ENCODE assay signal across 1 cellular context in the genomic region with DNA sequence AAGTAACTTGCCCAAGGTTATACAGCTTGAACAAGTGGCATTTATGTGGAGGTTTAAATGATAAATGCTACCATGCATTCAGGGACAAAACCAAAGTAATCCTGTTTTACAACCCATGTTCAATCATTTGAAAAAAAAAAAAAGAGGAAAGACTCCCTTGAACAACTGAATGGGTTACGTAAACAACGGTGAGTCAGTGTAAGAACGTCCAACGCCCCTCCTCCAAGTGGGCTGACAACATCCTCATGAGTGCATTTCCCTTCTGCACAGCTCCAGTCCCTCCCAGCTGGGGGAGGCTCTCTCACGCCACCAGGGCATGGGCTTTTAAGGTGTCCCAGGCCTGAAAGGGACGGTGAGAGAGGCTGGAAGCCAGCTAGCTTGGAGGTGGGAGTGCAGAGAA.
TF ChIP-seq lines count a peak whose summit lies in the region.

No MANE protein-coding gene starts in this region.

TF ChIP-seq in HEK293, 187 proteins besides CTCF, POLR2A, EP300 and RAD21 (continued from another document and continues in another):
- TF ChIP-seq, protein P1, sequence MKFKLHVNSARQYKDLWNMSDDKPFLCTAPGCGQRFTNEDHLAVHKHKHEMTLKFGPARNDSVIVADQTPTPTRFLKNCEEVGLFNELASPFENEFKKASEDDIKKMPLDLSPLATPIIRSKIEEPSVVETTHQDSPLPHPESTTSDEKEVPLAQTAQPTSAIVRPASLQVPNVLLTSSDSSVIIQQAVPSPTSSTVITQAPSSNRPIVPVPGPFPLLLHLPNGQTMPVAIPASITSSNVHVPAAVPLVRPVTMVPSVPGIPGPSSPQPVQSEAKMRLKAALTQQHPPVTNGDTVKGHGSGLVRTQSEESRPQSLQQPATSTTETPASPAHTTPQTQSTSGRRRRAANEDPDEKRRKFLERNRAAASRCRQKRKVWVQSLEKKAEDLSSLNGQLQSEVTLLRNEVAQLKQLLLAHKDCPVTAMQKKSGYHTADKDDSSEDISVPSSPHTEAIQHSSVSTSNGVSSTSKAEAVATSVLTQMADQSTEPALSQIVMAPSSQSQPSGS (tag by site-specific recombination; IDR thresholded peaks at IDR 0.05; ENCODE audit: low read depth) = peak; percentile 76
- TF ChIP-seq ZNF596 (tag by site-specific recombination; IDR thresholded peaks at IDR 0.05) (no peak), ZNF138 (tag by site-specific recombination; IDR thresholded peaks at IDR 0.05; ENCODE audit: borderline replicate concordance) (no peak), ZNF660 (tag by site-specific recombination; IDR thresholded peaks at IDR 0.05) (peak; percentile 64; the same call in 1 of the 2 replicates), ZEB2 (tag by site-specific recombination; IDR thresholded peaks at IDR 0.05) (peak; percentile 83), ZNF169 (tag by site-specific recombination; IDR thresholded peaks at IDR 0.05) (no peak), ZBTB8A (tag by site-specific recombination; IDR thresholded peaks at IDR 0.05) (peak; percentile 94), FEZF1 (tag by site-specific recombination; IDR thresholded peaks at IDR 0.05) (peak; percentile 81), ZNF302 (tag by site-specific recombination; IDR thresholded peaks at IDR 0.05; ENCODE audit: low read depth) (no peak), ZNF76 (tag by site-specific recombination; IDR thresholded peaks at IDR 0.05; ENCODE audit: borderline replicate concordance, low read depth) (no peak; the same call in 1 of the 2 replicates), HOXC10 (CRISPR knock-in tag; IDR thresholded peaks at IDR 0.05) (no peak), ZNF335 (tag by site-specific recombination; conservative IDR thresholded peaks at IDR 0.05) (no peak), ZBTB20 (tag by site-specific recombination; IDR thresholded peaks at IDR 0.05) (peak; percentile 33), ZBTB21 (tag by site-specific recombination; IDR thresholded peaks at IDR 0.05) (peak; percentile 80; the same call in 1 of the 2 replicates), ZFP69B (tag by site-specific recombination; IDR thresholded peaks at IDR 0.05) (peak; percentile 35; the same call in 1 of the 2 replicates), ZNF658 (tag by site-specific recombination; IDR thresholded peaks at IDR 0.05) (no peak), ZNF223 (tag by site-specific recombination; IDR thresholded peaks at IDR 0.05) (no peak), ZNF555 (tag by site-specific recombination; conservative IDR thresholded peaks at IDR 0.05) (no peak), ZNF354C (tag by site-specific recombination; IDR thresholded peaks at IDR 0.05; ENCODE audit: borderline replicate concordance, low read depth) (no peak), ZNF248 (tag by site-specific recombination; IDR thresholded peaks at IDR 0.05) (no peak), ZNF311 (tag by site-specific recombination; IDR thresholded peaks at IDR 0.05; ENCODE audit: borderline replicate concordance) (no peak), ZNF626 (tag by site-specific recombination; IDR thresholded peaks at IDR 0.05) (no peak), MYNN (tag by site-specific recombination; IDR thresholded peaks at IDR 0.05; ENCODE audit: borderline replicate concordance) (no peak), OVOL3 (tag by site-specific recombination; IDR thresholded peaks at IDR 0.05) (no peak), KLF9 (tag by site-specific recombination; IDR thresholded peaks at IDR 0.05; ENCODE audit: low read depth) (0 out of 2 replicates have a peak, but pooled peaks have one; percentile 30), BCL11B (tag by site-specific recombination; IDR thresholded peaks at IDR 0.05; ENCODE audit: low read depth) (no peak), ZNF629 (tag by site-specific recombination; IDR thresholded peaks at IDR 0.05) (peak; percentile 95), ZNF10 (tag by site-specific recombination; IDR thresholded peaks at IDR 0.05) (peak; percentile 19; the same call in 1 of the 2 replicates), KLF10 (tag by site-specific recombination; IDR thresholded peaks at IDR 0.05) (peak; percentile 55; the same call in 1 of the 2 replicates), ZNF341 (tag by site-specific recombination; IDR thresholded peaks at IDR 0.05; ENCODE audit: low read depth) (peak; percentile 53), ZNF843 (tag by site-specific recombination; IDR thresholded peaks at IDR 0.05) (peak; percentile 58; the same call in 1 of the 2 replicates), ZFP37 (tag by site-specific recombination; IDR thresholded peaks at IDR 0.05) (no peak), HOXD13 (CRISPR knock-in tag; IDR thresholded peaks at IDR 0.05; ENCODE audit: borderline replicate concordance) (no peak), ZNF624 (tag by site-specific recombination; IDR thresholded peaks at IDR 0.05) (no peak), ZNF184 (tag by site-specific recombination; IDR thresholded peaks at IDR 0.05) (peak; percentile 38; the same call in 1 of the 2 replicates), ZNF202 (tag by site-specific recombination; IDR thresholded peaks at IDR 0.05; ENCODE audit: borderline replicate concordance) (no peak)
- TF ChIP-seq, protein P2, sequence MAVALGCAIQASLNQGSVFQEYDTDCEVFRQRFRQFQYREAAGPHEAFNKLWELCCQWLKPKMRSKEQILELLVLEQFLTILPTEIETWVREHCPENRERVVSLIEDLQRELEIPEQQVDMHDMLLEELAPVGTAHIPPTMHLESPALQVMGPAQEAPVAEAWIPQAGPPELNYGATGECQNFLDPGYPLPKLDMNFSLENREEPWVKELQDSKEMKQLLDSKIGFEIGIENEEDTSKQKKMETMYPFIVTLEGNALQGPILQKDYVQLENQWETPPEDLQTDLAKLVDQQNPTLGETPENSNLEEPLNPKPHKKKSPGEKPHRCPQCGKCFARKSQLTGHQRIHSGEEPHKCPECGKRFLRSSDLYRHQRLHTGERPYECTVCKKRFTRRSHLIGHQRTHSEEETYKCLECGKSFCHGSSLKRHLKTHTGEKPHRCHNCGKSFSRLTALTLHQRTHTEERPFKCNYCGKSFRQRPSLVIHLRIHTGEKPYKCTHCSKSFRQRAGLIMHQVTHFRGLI (tag by site-specific recombination; IDR thresholded peaks at IDR 0.05) = peak; percentile 33; the same call in 1 of the 2 replicates
- TF ChIP-seq, protein P3, sequence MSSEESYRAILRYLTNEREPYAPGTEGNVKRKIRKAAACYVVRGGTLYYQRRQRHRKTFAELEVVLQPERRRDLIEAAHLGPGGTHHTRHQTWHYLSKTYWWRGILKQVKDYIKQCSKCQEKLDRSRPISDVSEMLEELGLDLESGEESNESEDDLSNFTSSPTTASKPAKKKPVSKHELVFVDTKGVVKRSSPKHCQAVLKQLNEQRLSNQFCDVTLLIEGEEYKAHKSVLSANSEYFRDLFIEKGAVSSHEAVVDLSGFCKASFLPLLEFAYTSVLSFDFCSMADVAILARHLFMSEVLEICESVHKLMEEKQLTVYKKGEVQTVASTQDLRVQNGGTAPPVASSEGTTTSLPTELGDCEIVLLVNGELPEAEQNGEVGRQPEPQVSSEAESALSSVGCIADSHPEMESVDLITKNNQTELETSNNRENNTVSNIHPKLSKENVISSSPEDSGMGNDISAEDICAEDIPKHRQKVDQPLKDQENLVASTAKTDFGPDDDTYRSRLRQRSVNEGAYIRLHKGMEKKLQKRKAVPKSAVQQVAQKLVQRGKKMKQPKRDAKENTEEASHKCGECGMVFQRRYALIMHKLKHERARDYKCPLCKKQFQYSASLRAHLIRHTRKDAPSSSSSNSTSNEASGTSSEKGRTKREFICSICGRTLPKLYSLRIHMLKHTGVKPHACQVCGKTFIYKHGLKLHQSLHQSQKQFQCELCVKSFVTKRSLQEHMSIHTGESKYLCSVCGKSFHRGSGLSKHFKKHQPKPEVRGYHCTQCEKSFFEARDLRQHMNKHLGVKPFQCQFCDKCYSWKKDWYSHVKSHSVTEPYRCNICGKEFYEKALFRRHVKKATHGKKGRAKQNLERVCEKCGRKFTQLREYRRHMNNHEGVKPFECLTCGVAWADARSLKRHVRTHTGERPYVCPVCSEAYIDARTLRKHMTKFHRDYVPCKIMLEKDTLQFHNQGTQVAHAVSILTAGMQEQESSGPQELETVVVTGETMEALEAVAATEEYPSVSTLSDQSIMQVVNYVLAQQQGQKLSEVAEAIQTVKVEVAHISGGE (tag by site-specific recombination; conservative IDR thresholded peaks at IDR 0.05; ENCODE audit: low read depth) = no peak
- TF ChIP-seq, protein P4, sequence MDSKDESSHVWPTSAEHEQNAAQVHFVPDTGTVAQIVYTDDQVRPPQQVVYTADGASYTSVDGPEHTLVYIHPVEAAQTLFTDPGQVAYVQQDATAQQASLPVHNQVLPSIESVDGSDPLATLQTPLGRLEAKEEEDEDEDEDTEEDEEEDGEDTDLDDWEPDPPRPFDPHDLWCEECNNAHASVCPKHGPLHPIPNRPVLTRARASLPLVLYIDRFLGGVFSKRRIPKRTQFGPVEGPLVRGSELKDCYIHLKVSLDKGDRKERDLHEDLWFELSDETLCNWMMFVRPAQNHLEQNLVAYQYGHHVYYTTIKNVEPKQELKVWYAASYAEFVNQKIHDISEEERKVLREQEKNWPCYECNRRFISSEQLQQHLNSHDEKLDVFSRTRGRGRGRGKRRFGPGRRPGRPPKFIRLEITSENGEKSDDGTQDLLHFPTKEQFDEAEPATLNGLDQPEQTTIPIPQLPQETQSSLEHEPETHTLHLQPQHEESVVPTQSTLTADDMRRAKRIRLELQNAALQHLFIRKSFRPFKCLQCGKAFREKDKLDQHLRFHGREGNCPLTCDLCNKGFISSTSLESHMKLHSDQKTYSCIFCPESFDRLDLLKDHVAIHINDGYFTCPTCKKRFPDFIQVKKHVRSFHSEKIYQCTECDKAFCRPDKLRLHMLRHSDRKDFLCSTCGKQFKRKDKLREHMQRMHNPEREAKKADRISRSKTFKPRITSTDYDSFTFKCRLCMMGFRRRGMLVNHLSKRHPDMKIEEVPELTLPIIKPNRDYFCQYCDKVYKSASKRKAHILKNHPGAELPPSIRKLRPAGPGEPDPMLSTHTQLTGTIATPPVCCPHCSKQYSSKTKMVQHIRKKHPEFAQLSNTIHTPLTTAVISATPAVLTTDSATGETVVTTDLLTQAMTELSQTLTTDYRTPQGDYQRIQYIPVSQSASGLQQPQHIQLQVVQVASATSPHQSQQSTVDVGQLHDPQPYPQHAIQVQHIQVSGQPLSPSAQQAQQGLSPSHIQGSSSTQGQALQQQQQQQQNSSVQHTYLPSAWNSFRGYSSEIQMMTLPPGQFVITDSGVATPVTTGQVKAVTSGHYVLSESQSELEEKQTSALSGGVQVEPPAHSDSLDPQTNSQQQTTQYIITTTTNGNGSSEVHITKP (tag by site-specific recombination; IDR thresholded peaks at IDR 0.05) = peak; percentile 85
- TF ChIP-seq, protein P5, sequence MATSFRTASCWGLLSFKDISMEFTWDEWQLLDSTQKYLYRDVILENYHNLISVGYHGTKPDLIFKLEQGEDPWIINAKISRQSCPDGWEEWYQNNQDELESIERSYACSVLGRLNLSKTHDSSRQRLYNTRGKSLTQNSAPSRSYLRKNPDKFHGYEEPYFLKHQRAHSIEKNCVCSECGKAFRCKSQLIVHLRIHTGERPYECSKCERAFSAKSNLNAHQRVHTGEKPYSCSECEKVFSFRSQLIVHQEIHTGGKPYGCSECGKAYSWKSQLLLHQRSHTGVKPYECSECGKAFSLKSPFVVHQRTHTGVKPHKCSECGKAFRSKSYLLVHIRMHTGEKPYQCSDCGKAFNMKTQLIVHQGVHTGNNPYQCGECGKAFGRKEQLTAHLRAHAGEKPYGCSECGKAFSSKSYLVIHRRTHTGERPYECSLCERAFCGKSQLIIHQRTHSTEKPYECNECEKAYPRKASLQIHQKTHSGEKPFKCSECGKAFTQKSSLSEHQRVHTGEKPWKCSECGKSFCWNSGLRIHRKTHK (tag by site-specific recombination; IDR thresholded peaks at IDR 0.05) = no peak
- TF ChIP-seq, protein P6, sequence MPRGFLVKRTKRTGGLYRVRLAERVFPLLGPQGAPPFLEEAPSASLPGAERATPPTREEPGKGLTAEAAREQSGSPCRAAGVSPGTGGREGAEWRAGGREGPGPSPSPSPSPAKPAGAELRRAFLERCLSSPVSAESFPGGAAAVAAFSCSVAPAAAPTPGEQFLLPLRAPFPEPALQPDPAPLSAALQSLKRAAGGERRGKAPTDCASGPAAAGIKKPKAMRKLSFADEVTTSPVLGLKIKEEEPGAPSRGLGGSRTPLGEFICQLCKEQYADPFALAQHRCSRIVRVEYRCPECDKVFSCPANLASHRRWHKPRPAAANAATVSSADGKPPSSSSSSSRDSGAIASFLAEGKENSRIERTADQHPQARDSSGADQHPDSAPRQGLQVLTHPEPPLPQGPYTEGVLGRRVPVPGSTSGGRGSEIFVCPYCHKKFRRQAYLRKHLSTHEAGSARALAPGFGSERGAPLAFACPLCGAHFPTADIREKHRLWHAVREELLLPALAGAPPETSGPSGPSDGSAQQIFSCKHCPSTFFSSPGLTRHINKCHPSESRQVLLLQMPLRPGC (tag by site-specific recombination; IDR thresholded peaks at IDR 0.05) = peak; percentile 67; the same call in 1 of the 2 replicates
- TF ChIP-seq, protein P7, sequence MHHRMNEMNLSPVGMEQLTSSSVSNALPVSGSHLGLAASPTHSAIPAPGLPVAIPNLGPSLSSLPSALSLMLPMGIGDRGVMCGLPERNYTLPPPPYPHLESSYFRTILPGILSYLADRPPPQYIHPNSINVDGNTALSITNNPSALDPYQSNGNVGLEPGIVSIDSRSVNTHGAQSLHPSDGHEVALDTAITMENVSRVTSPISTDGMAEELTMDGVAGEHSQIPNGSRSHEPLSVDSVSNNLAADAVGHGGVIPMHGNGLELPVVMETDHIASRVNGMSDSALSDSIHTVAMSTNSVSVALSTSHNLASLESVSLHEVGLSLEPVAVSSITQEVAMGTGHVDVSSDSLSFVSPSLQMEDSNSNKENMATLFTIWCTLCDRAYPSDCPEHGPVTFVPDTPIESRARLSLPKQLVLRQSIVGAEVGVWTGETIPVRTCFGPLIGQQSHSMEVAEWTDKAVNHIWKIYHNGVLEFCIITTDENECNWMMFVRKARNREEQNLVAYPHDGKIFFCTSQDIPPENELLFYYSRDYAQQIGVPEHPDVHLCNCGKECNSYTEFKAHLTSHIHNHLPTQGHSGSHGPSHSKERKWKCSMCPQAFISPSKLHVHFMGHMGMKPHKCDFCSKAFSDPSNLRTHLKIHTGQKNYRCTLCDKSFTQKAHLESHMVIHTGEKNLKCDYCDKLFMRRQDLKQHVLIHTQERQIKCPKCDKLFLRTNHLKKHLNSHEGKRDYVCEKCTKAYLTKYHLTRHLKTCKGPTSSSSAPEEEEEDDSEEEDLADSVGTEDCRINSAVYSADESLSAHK (tag by site-specific recombination; IDR thresholded peaks at IDR 0.05) = 0 out of 2 replicates have a peak, but pooled peaks have one; percentile 15
